31 cellular contexts compared by ENCODE assay signal in genomic region chr7:90680496-90680895, GRCh38.
"Had no signal": no experiment of that assay in that cellular context is flagged by ENCODE, and none has a peak within 500 bp of the region (broad histone marks: within the 10 kb centered on the region; RNA-seq: fewer than 3 reads in every experiment).

No MANE protein-coding gene starts in this region.

- H3K27ac ChIP-seq: brain microvascular endothelial cell, coronary artery, dorsolateral prefrontal cortex, esophagus muscularis mucosa, gastroesophageal sphincter, heart right ventricle, hepatocyte, VCaP had no signal

- H3K4me1 Mint-ChIP-seq: activated CD4-positive, alpha-beta memory T cell treated with anti-CD3 and anti-CD28 coated beads, Interleukin-2, amount 10 ng/mL, durations not matched to agents 7 days and 5 days; activated CD4-positive, alpha-beta T cell treated with anti-CD3 and anti-CD28 coated beads, Interleukin-2, amount 10 ng/mL, durations not matched to agents 7 days and 5 days; activated T-helper 17 cell treated with anti-CD3 and anti-CD28 coated beads, Interleukin-2, amount 50 U/mL, for 72 hours; central memory CD8-positive, alpha-beta T cell had no signal

- H3K36me3 Mint-ChIP-seq: activated naive CD8-positive, alpha-beta T cell; WTC11 had no signal

- ATAC-seq: activated T-helper 17 cell treated with anti-CD3 and anti-CD28 coated beads, Interleukin-2, amount 50 U/mL, for 72 hours; gastroesophageal sphincter; heart right ventricle had no signal

- H3K27ac Mint-ChIP-seq: activated CD4-positive, alpha-beta memory T cell treated with anti-CD3 and anti-CD28 coated beads, Interleukin-2, amount 10 ng/mL, durations not matched to agents 7 days and 5 days; activated CD4-positive, alpha-beta T cell treated with anti-CD3 and anti-CD28 coated beads, Interleukin-2, amount 10 ng/mL, durations not matched to agents 7 days and 5 days; activated naive CD8-positive, alpha-beta T cell; activated T-cell treated with anti-CD3 and anti-CD28 coated beads, Interleukin-2, amount 50 U/mL, for 24 hours; activated T-helper 17 cell treated with anti-CD3 and anti-CD28 coated beads, Interleukin-2, amount 50 U/mL, for 72 hours; dendritic cell treated with granulocyte-macrophage colony-stimulating factor and Interleukin-4, amounts not matched to agents 40 ng/mL and 50 ng/mL, for 4 days had no signal

- DNase-seq: activated CD4-positive, alpha-beta memory T cell treated with anti-CD3 and anti-CD28 coated beads, Interleukin-2, amount 10 ng/mL, durations not matched to agents 7 days and 5 days; activated CD4-positive, alpha-beta T cell treated with anti-CD3 and anti-CD28 coated beads for 1 hour; activated CD4-positive, alpha-beta T cell treated with anti-CD3 and anti-CD28 coated beads for 4 hours; activated CD4-positive, alpha-beta T cell treated with anti-CD3 and anti-CD28 coated beads, Interleukin-2, amount 10 ng/mL, durations not matched to agents 7 days and 5 days; activated CD4-positive, alpha-beta T cell treated with anti-CD3 and anti-CD28 coated beads, Interleukin-2, amount 50 U/mL, for 4 hours; activated CD8-positive, alpha-beta memory T cell treated with anti-CD3 and anti-CD28 coated beads, Interleukin-2, amount 50 U/mL, for 48 hours; activated effector memory CD4-positive, alpha-beta T cell treated with Interleukin-2 at 50 U/mL for 16 hours; activated gamma-delta T cell treated with Interleukin-2 at 50 U/mL for 16 hours; activated naive CD4-positive, alpha-beta T cell treated with anti-CD3 and anti-CD28 coated beads, Interleukin-2, amount 50 U/mL, for 16 hours; activated naive CD4-positive, alpha-beta T cell treated with Interleukin-2 at 50 U/mL for 16 hours; activated T-cell treated with anti-CD3 and anti-CD28 coated beads for 4 hours; activated T-cell treated with anti-CD3 and anti-CD28 coated beads, Interleukin-2, amount 50 U/mL, for 24 hours; amniotic stem cell; anterior cingulate cortex; brain microvascular endothelial cell; dorsolateral prefrontal cortex; effector memory CD4-positive, alpha-beta T cell; erythroblast; foreskin melanocyte; heart right ventricle; T-helper 2 cell had no signal

- H3K9me3 ChIP-seq: esophagus muscularis mucosa, gastroesophageal sphincter, heart right ventricle had no signal

- H3K36me3 ChIP-seq: brain microvascular endothelial cell, esophagus muscularis mucosa, gastroesophageal sphincter, heart right ventricle had no signal

- H3K4me3 Mint-ChIP-seq: activated CD4-positive, alpha-beta memory T cell treated with anti-CD3 and anti-CD28 coated beads, Interleukin-2, amount 10 ng/mL, durations not matched to agents 7 days and 5 days; activated CD4-positive, alpha-beta T cell treated with anti-CD3 and anti-CD28 coated beads, Interleukin-2, amount 10 ng/mL, durations not matched to agents 7 days and 5 days; activated naive CD8-positive, alpha-beta T cell; activated T-cell treated with anti-CD3 and anti-CD28 coated beads, Interleukin-2, amount 50 U/mL, for 24 hours; activated T-helper 17 cell treated with anti-CD3 and anti-CD28 coated beads, Interleukin-2, amount 50 U/mL, for 72 hours; central memory CD8-positive, alpha-beta T cell; dendritic cell treated with granulocyte-macrophage colony-stimulating factor and Interleukin-4, amounts not matched to agents 40 ng/mL and 50 ng/mL, for 4 days; WTC11 had no signal

- H3K27me3 Mint-ChIP-seq: activated CD4-positive, alpha-beta memory T cell treated with anti-CD3 and anti-CD28 coated beads, Interleukin-2, amount 10 ng/mL, durations not matched to agents 7 days and 5 days; activated CD4-positive, alpha-beta T cell treated with anti-CD3 and anti-CD28 coated beads, Interleukin-2, amount 10 ng/mL, durations not matched to agents 7 days and 5 days; activated T-cell treated with anti-CD3 and anti-CD28 coated beads, Interleukin-2, amount 50 U/mL, for 24 hours; central memory CD8-positive, alpha-beta T cell; dendritic cell treated with granulocyte-macrophage colony-stimulating factor and Interleukin-4, amounts not matched to agents 40 ng/mL and 50 ng/mL, for 4 days had no signal

- H3K27me3 ChIP-seq: brain microvascular endothelial cell, dorsolateral prefrontal cortex, esophagus muscularis mucosa, gastroesophageal sphincter, heart right ventricle, hepatocyte had no signal

- H3K9me3 Mint-ChIP-seq: activated CD4-positive, alpha-beta memory T cell treated with anti-CD3 and anti-CD28 coated beads, Interleukin-2, amount 10 ng/mL, durations not matched to agents 7 days and 5 days; activated CD4-positive, alpha-beta T cell treated with anti-CD3 and anti-CD28 coated beads, Interleukin-2, amount 10 ng/mL, durations not matched to agents 7 days and 5 days; activated T-cell treated with anti-CD3 and anti-CD28 coated beads, Interleukin-2, amount 50 U/mL, for 24 hours; dendritic cell treated with granulocyte-macrophage colony-stimulating factor and Interleukin-4, amounts not matched to agents 40 ng/mL and 50 ng/mL, for 4 days; WTC11 had no signal

- H3K4me3 ChIP-seq: coronary artery, dorsolateral prefrontal cortex, esophagus muscularis mucosa, gastroesophageal sphincter, heart right ventricle, hepatocyte had no signal
